Comparison of ENCODE assay signal across 1 cellular context in genomic region chr6:10395946-10396577, GRCh38.
A peak's percentile ranks its signal among the peaks of the same experiment; 100 is the strongest.
TF ChIP-seq lines count a peak whose summit lies in the region.

No MANE protein-coding gene starts in this region.

TF ChIP-seq in H1, 55 proteins besides CTCF, POLR2A, EP300 and RAD21:
- TF ChIP-seq NANOG (IDR thresholded peaks at IDR 0.05; ENCODE audit: insufficient read depth, low read depth, low read length, poor library complexity, severe bottlenecking): peak; percentile 27
- TF ChIP-seq MAFK (IDR thresholded peaks at IDR 0.05; ENCODE audit: low read depth, low read length): no peak
